ENCODE assay signal across 8 cellular contexts in genomic region chr20:4064118-4064962, GRCh38. TPM values are rescaled to one million over a fixed set of nuclear protein-coding genes. Genes with fewer than 3 reads are reported as not detected.
DNase-seq lines count a peak whose midpoint lies in the region; ATAC-seq, FAIRE-seq and TF ChIP-seq lines count a peak whose summit lies in the region.

No MANE protein-coding gene starts in this region.

- no peaks in the 10 kb centered on the region for H3K36me3 Mint-ChIP-seq in activated naive CD4-positive, alpha-beta T cell treated with anti-CD3 and anti-CD28 coated beads for 36 hours (ENCODE audit: low read depth)
- H3K36me3 Mint-ChIP-seq in endothelial cell (ENCODE audit: low read depth, unreplicated experiment) = no peaks in the 10 kb centered on the region

- H3K79me2 ChIP-seq in K562 (ENCODE audit: control insufficient read depth, insufficient read depth, low read length) = no peaks in the 10 kb centered on the region

- ATAC-seq in K562 = peak; percentile 78

- H3K27me3 Mint-ChIP-seq in activated naive CD4-positive, alpha-beta T cell treated with anti-CD3 and anti-CD28 coated beads for 36 hours (ENCODE audit: low read depth) = no peaks in the 10 kb centered on the region
- H3K27me3 Mint-ChIP-seq in endothelial cell (ENCODE audit: unreplicated experiment) = peaks cover 8% of the 10 kb centered on the region

- TF ChIP-seq RAD21 in K562 (CRISPR knock-in tag; conservative IDR thresholded peaks at IDR 0.05 in 1 of 2, IDR thresholded peaks at IDR 0.05 in 1 of 2) = no peak

- H3K9me3 ChIP-seq in BLaER1 (peaks cover 8% of the 10 kb centered on the region; the same call in 1 of the 2 replicates), K562 (replicated peaks; ENCODE audit: control insufficient read depth, insufficient read depth, low read depth, low read length) (no peaks in the 10 kb centered on the region)

- intact Hi-C loops in K562 (cut with micrococcal nuclease) = no loop called here
- intact Hi-C loops in activated naive CD4-positive, alpha-beta T cell treated with anti-CD3 and anti-CD28 coated beads for 36 hours (cut with micrococcal nuclease) = no loop called here

- H3K4me1 ChIP-seq in BLaER1 = peaks cover 66% of the 10 kb centered on the region
- H3K4me1 ChIP-seq in K562 (replicated peaks in 1 of 2; ENCODE audit: control insufficient read depth in 2 of 2, insufficient read depth in 2 of 2, low read length in 2 of 2) = peaks cover 35 to 58% of the 10 kb centered on the region in 2 experiments

- H3K9me3 Mint-ChIP-seq in activated naive CD4-positive, alpha-beta T cell treated with anti-CD3 and anti-CD28 coated beads for 36 hours = no peaks in the 10 kb centered on the region
- H3K9me3 Mint-ChIP-seq in endothelial cell (ENCODE audit: unreplicated experiment) = no peaks in the 10 kb centered on the region

- peak; percentile 69 for FAIRE-seq in K562 (lab: Jason Lieb, UNC)

- TF ChIP-seq CTCF in K562 (IDR thresholded peaks at IDR 0.05 in 2 of 3, conservative IDR thresholded peaks at IDR 0.05 in 1 of 3; ENCODE audit: insufficient read depth in 2 of 3, low read depth in 1 of 3, low read length in 3 of 3) = no peak
- TF ChIP-seq CTCF in endothelial cell (IDR thresholded peaks at IDR 0.05; ENCODE audit: unreplicated experiment) = no peak

- H3K27ac Mint-ChIP-seq in activated naive CD4-positive, alpha-beta T cell treated with anti-CD3 and anti-CD28 coated beads for 36 hours = no peak overlapping the region
- no peak overlapping the region for H3K27ac Mint-ChIP-seq in endothelial cell (ENCODE audit: unreplicated experiment)

- no peak for TF ChIP-seq EP300 in K562 (IDR thresholded peaks at IDR 0.05; ENCODE audit: low read length)

- H3K36me3 ChIP-seq in BLaER1 = no peaks in the 10 kb centered on the region
- H3K36me3 ChIP-seq in K562 (ENCODE audit: control insufficient read depth, insufficient read depth, low read length) = no peaks in the 10 kb centered on the region

- H3K27ac ChIP-seq in BLaER1 (peak overlapping the region; percentile 32; the same call in 1 of the 2 replicates), K562 (ENCODE audit: extremely low read depth, low read depth, low read length) (peak overlapping the region; percentile 74)

- BruUV-seq in K562 (replicated peaks; lab: Mats Ljungman, UMichigan) = no TSS peak

- H3K4me1 Mint-ChIP-seq in activated naive CD4-positive, alpha-beta T cell treated with anti-CD3 and anti-CD28 coated beads for 36 hours (ENCODE audit: low read depth) = peaks cover 19% of the 10 kb centered on the region
- peaks cover 32% of the 10 kb centered on the region for H3K4me1 Mint-ChIP-seq in endothelial cell (ENCODE audit: unreplicated experiment)

- in situ Hi-C loops in K562 (cut with MboI) = loop anchor here (5.0 kb wide), 1 partner anchor 47 kb away; the partner anchor contains the start of gene RNF24

- no peaks in the 10 kb centered on the region for H4K20me1 ChIP-seq in BLaER1
- H4K20me1 ChIP-seq in K562 (replicated peaks; ENCODE audit: control insufficient read depth, insufficient read depth, low read length) = no peaks in the 10 kb centered on the region

- TF ChIP-seq POLR2A in K562 (conservative IDR thresholded peaks at IDR 0.05) = no peak

- CTCF ChIA-PET in K562 (lab: Yijun Ruan, JAX; ENCODE audit: low intra/inter-chr PET ratio) = no interaction called here
- CTCF ChIA-PET in activated naive CD4-positive, alpha-beta T cell treated with anti-CD3 and anti-CD28 coated beads for 36 hours (lab: Charles Lee) = interaction anchor here (0.6 kb wide), 1 partner anchor 36 kb away, joined by 4 read pairs; no protein-coding TSS in a partner anchor

- H3K27me3 ChIP-seq in BLaER1 = no peaks in the 10 kb centered on the region
- H3K27me3 ChIP-seq in K562 (ENCODE audit: control insufficient read depth in 2 of 2, insufficient read depth in 2 of 2, low read length in 2 of 2) = no peaks in the 10 kb centered on the region

- H3K9ac ChIP-seq in BLaER1 = no peak overlapping the region; the same call in 1 of the 2 replicates
- peak overlapping the region; percentile 69 to 84 for H3K9ac ChIP-seq in K562 (ENCODE audit: insufficient read depth in 1 of 2, low read depth in 2 of 2, low read length in 2 of 2)

- H3K4me3 Mint-ChIP-seq in activated naive CD4-positive, alpha-beta T cell treated with anti-CD3 and anti-CD28 coated beads for 36 hours = no peak overlapping the region
- H3K4me3 Mint-ChIP-seq in endothelial cell (ENCODE audit: unreplicated experiment) = no peak overlapping the region

- no peaks in the 10 kb centered on the region for H3K9me1 ChIP-seq in K562 (ENCODE audit: control insufficient read depth, insufficient read depth, low read length)

- POLR2A ChIA-PET in K562 (lab: Yijun Ruan, JAX) = interaction anchor here (0.5 to 1.0 kb wide), 3 partner anchors 73 to 1117 kb away, joined by 3 to 4 read pairs (median 4); no protein-coding TSS in a partner anchor

- DNase-seq in M059J (ENCODE audit: low read depth) (peak; percentile 98), K562 (ENCODE audit: extremely low read depth in 1 of 4, low spot score in 3 of 4) (peak; percentile 39 to 76 (median 56)), iPS-NIHi7 (ENCODE audit: extremely low spot score) (peak; percentile 80), smooth muscle cell of the brain vasculature (ENCODE audit: low read depth, low spot score) (peak; percentile 89), NCI-H510A (lab: John Stamatoyannopoulos, UW) (no peak), endothelial cell (ENCODE audit: low spot score) (no peak)
- no peak for DNase-seq in activated naive CD4-positive, alpha-beta T cell treated with anti-CD3 and anti-CD28 coated beads for 36 hours

- H3K4me2 ChIP-seq in BLaER1 = peak overlapping the region; percentile 69
- H3K4me2 ChIP-seq in K562 (ENCODE audit: insufficient read depth, low read length) = peak overlapping the region; percentile 66

- 25% methylated on average over 13 of the region's 13 CpGs for WGBS in K562 (ENCODE audit: insufficient coverage, low coverage, missing lambda C conversion rate)

- H3K4me3 ChIP-seq in BLaER1 (no peak overlapping the region), K562 (no peak overlapping the region)

- peak overlapping the region; percentile 92 for H2AFZ ChIP-seq in K562 (ENCODE audit: low read depth, low read length)

TF ChIP-seq in K562, 482 proteins besides CTCF, POLR2A, EP300 and RAD21 (continues in another document):
- no peak for TF ChIP-seq ZNF212 (CRISPR knock-in tag; IDR thresholded peaks at IDR 0.05)
- TF ChIP-seq LCOR (CRISPR knock-in tag; IDR thresholded peaks at IDR 0.05) = no peak
- 0 out of 2 replicates have a peak, but pooled peaks have one; percentile 40 for TF ChIP-seq DMBX1 (CRISPR knock-in tag; IDR thresholded peaks at IDR 0.05; ENCODE audit: borderline replicate concordance)
- peak; percentile 57 for TF ChIP-seq GABPA (tag; conservative IDR thresholded peaks at IDR 0.05; ENCODE audit: low read depth)
- TF ChIP-seq EGR1 (conservative IDR thresholded peaks at IDR 0.05) = no peak
- TF ChIP-seq FOXK2 (conservative IDR thresholded peaks at IDR 0.05 in 1 of 2, IDR thresholded peaks at IDR 0.05 in 1 of 2; ENCODE audit: low read depth in 2 of 2) = 0 out of 4 replicates have a peak, but pooled peaks of 1 of the 2 experiments have one; percentile 18
- TF ChIP-seq CXXC5 (CRISPR knock-in tag; IDR thresholded peaks at IDR 0.05) = 0 out of 2 replicates have a peak, but pooled peaks have one; percentile 25
- no peak for TF ChIP-seq THRAP3 (IDR thresholded peaks at IDR 0.05; ENCODE audit: borderline replicate concordance)
- no peak for TF ChIP-seq U2AF1 (optimal IDR thresholded peaks at IDR 0.05; ENCODE audit: low read depth, low read length)
- no peak for TF ChIP-seq SRSF1 (IDR thresholded peaks at IDR 0.05; ENCODE audit: low read depth, low read length)
- no peak for TF ChIP-seq KLF10 (CRISPR knock-in tag; IDR thresholded peaks at IDR 0.05)
- no peak for TF ChIP-seq CREM (IDR thresholded peaks at IDR 0.05; ENCODE audit: low read depth)
- TF ChIP-seq POLR2H (tag; IDR thresholded peaks at IDR 0.05; ENCODE audit: low read depth) = 0 out of 2 replicates have a peak, but pooled peaks have one; percentile 20
- TF ChIP-seq CTBP1 (IDR thresholded peaks at IDR 0.05; ENCODE audit: borderline replicate concordance) = peak; percentile 46; the same call in 1 of the 2 replicates

RNA-seq across cellular contexts. Expression of gene RNF24, which starts 49.0 kb away (rescaled TPM):
- total RNA-seq in M059J (2014; rRNA removed; shearing (Covaris generic)) = 21.3 and 41.6 TPM in 2 replicates
- 44.6 and 48.3 TPM in 2 replicates for total RNA-seq in K562 (2011; cell fraction: chromatin; rRNA removed; ENCODE audit: low replicate concordance)
- total RNA-seq in K562 (2011; cell fraction: nucleolus; rRNA removed) = 26.7 and 28.9 TPM in 2 replicates
- 56.0 and 88.0 TPM in 2 replicates for total RNA-seq in K562 (2011; cell fraction: nucleoplasm; rRNA removed)
- total RNA-seq in K562 (2014; rRNA removed) (15.7 and 17.3 TPM in 2 replicates), K562 (2014; rRNA removed; fragmentation: Illumina TruSeq; extraction: Trizol) (18.8 and 20.3 TPM in 2 replicates), K562 (2015; rRNA removed; fragmentation: Illumina TruSeq; extraction: Trizol) (14.1 and 14.7 TPM in 2 replicates), K562 (2021) (42.6 and 51.9 TPM in 2 replicates), endothelial cell (ENCODE audit: unreplicated experiment) (19.8 TPM)
- polyA plus RNA-seq in K562 (2011; rRNA removed) (23.1 and 43.4 TPM in 2 replicates), K562 (2014; fragmentation: Illumina TruSeq; extraction: Trizol) (33.9 and 35.5 TPM in 2 replicates), K562 (2014; fragmentation: Nextera tagmentation; extraction: Ambion mirVana) (10 to 100 TPM; 10.1 to 21.8 TPM), K562 (2014; rRNA removed) (21.0 and 22.4 TPM in 2 replicates)
- polyA plus RNA-seq in K562 (2011; cell fraction: cytosol; rRNA removed) = 24.8 and 52.3 TPM in 2 replicates
- polyA plus RNA-seq in K562 (2011; cell fraction: nucleus; rRNA removed) = 39.0 and 49.3 TPM in 2 replicates
- 22.7 and 30.7 TPM in 2 replicates for polyA plus RNA-seq in K562 (2012)
- 19.7 and 35.1 TPM in 2 replicates for polyA minus RNA-seq in K562 (2011; rRNA and poly(A)+ RNA removed)
- polyA minus RNA-seq in K562 (2011; cell fraction: cytosol; rRNA and poly(A)+ RNA removed) = 25.3 and 46.8 TPM in 2 replicates
- 10.1 and 22.5 TPM in 2 replicates for polyA minus RNA-seq in K562 (2011; cell fraction: nucleus; rRNA and poly(A)+ RNA removed)
- total RNA-seq in activated naive CD4-positive, alpha-beta T cell treated with anti-CD3 and anti-CD28 coated beads for 36 hours = 1 to 10 TPM; 2.9 to 3.8 TPM

Comparison
In these comparisons a context has a peak if more than half of its experiments do, and no peak if none do; other contexts are left out.
1. DNase-seq: peak in M059J (single experiment), K562 (4 of 4), iPS-NIHi7 (single experiment) and smooth muscle cell of the brain vasculature (single experiment); none in NCI-H510A (single experiment), activated naive CD4-positive, alpha-beta T cell treated with anti-CD3 and anti-CD28 coated beads for 36 hours (single experiment) and endothelial cell (single experiment).